In the genomic region with DNA sequence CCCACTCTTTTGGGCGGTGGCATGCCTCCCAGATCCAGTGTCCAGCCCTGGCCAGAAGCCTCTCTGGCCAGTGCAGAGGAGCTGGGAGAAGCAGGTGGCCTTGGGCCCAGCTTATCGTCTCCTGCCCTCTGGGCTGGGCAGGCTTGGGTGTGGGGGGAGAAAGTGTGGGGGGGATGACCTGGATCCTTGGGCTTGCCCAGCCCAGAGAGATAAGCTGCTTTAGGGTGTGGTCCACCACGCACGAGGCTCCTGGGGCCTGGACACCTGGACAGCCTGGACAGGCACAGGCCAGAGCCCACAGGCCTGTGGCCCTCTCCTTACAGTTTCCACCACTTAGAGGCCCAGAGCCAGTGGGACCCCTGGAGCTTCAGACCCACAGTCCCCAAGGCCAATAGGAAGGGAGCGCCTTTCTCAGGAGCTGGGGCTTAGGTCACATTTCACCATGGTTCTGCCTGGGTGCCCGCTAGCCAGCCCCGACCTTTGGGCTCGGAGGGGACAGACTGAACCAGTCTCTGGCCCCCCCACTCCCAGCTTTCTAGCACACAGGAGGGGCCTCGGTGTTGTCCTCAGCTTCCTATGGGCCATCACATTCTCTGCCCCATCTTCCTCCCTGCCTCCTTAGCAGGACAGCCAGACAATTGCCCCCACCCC, we compare ENCODE assay signal across 1 cellular context.
TF ChIP-seq lines count a peak whose summit lies in the region.

No MANE protein-coding gene starts in this region.

TF ChIP-seq in K562, 482 proteins besides CTCF, POLR2A, EP300 and RAD21 (continued from another document and continues in another):
- TF ChIP-seq, protein P1, sequence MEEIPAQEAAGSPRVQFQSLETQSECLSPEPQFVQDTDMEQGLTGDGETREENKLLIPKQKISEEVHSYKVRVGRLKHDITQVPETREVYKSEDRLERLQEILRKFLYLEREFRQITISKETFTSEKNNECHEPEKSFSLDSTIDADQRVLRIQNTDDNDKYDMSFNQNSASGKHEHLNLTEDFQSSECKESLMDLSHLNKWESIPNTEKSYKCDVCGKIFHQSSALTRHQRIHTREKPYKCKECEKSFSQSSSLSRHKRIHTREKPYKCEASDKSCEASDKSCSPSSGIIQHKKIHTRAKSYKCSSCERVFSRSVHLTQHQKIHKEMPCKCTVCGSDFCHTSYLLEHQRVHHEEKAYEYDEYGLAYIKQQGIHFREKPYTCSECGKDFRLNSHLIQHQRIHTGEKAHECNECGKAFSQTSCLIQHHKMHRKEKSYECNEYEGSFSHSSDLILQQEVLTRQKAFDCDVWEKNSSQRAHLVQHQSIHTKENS (CRISPR knock-in tag; IDR thresholded peaks at IDR 0.05), result no peak
- TF ChIP-seq EWSR1 (IDR thresholded peaks at IDR 0.05; ENCODE audit: borderline replicate concordance, low read depth, partially characterized antibody) (no peak), DDX20 (tag; IDR thresholded peaks at IDR 0.05; ENCODE audit: low read depth) (no peak), RBBP5 (IDR thresholded peaks at IDR 0.05; ENCODE audit: borderline replicate concordance, insufficient read depth, low read length, poor library complexity, severe bottlenecking) (peak; percentile 12), HDAC8 (tag; IDR thresholded peaks at IDR 0.05) (no peak), ZNF586 (CRISPR knock-in tag; conservative IDR thresholded peaks at IDR 0.05) (no peak), RBM15 (IDR thresholded peaks at IDR 0.05; ENCODE audit: insufficient read depth, low read length) (no peak), FOXJ2 (tag; IDR thresholded peaks at IDR 0.05) (no peak), PHF21A (IDR thresholded peaks at IDR 0.05; ENCODE audit: borderline replicate concordance, low read depth) (no peak), ZNF316 (IDR thresholded peaks at IDR 0.05) (no peak), PTTG1 (tag; IDR thresholded peaks at IDR 0.05; ENCODE audit: low read depth) (no peak), GABPB1 (CRISPR knock-in tag; IDR thresholded peaks at IDR 0.05) (no peak), FOXJ3 (CRISPR knock-in tag; IDR thresholded peaks at IDR 0.05) (no peak), NR2F6 (CRISPR knock-in tag; IDR thresholded peaks at IDR 0.05) (no peak), KAT8 (IDR thresholded peaks at IDR 0.05; ENCODE audit: low read depth) (no peak), CXXC5 (CRISPR knock-in tag; IDR thresholded peaks at IDR 0.05) (peak; percentile 68), NR1H2 (CRISPR knock-in tag; IDR thresholded peaks at IDR 0.05) (no peak), NFIC (IDR thresholded peaks at IDR 0.05) (peak; percentile 65), U2AF2 (optimal IDR thresholded peaks at IDR 0.05; ENCODE audit: low read depth, low read length) (no peak), SIX5 (IDR thresholded peaks at IDR 0.05; ENCODE audit: borderline replicate concordance in 1 of 2, insufficient read depth in 1 of 2, low read depth in 1 of 2, low read length in 2 of 2) (no peak), ZNF780A (CRISPR knock-in tag; IDR thresholded peaks at IDR 0.05) (no peak), BHLHE40 (IDR thresholded peaks at IDR 0.05; ENCODE audit: low read length) (peak; percentile 73), MBD2 (IDR thresholded peaks at IDR 0.05; ENCODE audit: borderline replicate concordance, low read depth) (no peak), CBFA2T2 (conservative IDR thresholded peaks at IDR 0.05) (peak; percentile 92), TOE1 (IDR thresholded peaks at IDR 0.05; ENCODE audit: borderline replicate concordance) (no peak), TOE1 (CRISPR knock-in tag; IDR thresholded peaks at IDR 0.05; ENCODE audit: borderline replicate concordance, low read depth) (no peak), ATF1 (CRISPR knock-in tag; IDR thresholded peaks at IDR 0.05) (no peak), ATF1 (tag; IDR thresholded peaks at IDR 0.05) (no peak), BRCA1 (IDR thresholded peaks at IDR 0.05) (no peak), BRCA1 (CRISPR knock-in tag; IDR thresholded peaks at IDR 0.05) (no peak), PRMT5 (CRISPR knock-in tag; IDR thresholded peaks at IDR 0.05) (no peak), ARNT (IDR thresholded peaks at IDR 0.05) (no peak), ZNF551 (CRISPR knock-in tag; IDR thresholded peaks at IDR 0.05) (no peak), CBX5 (IDR thresholded peaks at IDR 0.05; ENCODE audit: borderline replicate concordance, low read depth) (no peak), ZFPM2 (CRISPR knock-in tag; IDR thresholded peaks at IDR 0.05) (no peak), SETDB1 (IDR thresholded peaks at IDR 0.05; ENCODE audit: low read length) (no peak), NELFE (IDR thresholded peaks at IDR 0.05; ENCODE audit: insufficient read depth, insufficient read length) (no peak)
- TF ChIP-seq, protein P2, sequence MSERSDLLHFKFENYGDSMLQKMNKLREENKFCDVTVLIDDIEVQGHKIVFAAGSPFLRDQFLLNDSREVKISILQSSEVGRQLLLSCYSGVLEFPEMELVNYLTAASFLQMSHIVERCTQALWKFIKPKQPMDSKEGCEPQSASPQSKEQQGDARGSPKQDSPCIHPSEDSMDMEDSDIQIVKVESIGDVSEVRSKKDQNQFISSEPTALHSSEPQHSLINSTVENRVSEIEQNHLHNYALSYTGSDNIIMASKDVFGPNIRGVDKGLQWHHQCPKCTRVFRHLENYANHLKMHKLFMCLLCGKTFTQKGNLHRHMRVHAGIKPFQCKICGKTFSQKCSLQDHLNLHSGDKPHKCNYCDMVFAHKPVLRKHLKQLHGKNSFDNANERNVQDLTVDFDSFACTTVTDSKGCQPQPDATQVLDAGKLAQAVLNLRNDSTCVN (CRISPR knock-in tag; IDR thresholded peaks at IDR 0.05), result no peak
- TF ChIP-seq, protein P3, sequence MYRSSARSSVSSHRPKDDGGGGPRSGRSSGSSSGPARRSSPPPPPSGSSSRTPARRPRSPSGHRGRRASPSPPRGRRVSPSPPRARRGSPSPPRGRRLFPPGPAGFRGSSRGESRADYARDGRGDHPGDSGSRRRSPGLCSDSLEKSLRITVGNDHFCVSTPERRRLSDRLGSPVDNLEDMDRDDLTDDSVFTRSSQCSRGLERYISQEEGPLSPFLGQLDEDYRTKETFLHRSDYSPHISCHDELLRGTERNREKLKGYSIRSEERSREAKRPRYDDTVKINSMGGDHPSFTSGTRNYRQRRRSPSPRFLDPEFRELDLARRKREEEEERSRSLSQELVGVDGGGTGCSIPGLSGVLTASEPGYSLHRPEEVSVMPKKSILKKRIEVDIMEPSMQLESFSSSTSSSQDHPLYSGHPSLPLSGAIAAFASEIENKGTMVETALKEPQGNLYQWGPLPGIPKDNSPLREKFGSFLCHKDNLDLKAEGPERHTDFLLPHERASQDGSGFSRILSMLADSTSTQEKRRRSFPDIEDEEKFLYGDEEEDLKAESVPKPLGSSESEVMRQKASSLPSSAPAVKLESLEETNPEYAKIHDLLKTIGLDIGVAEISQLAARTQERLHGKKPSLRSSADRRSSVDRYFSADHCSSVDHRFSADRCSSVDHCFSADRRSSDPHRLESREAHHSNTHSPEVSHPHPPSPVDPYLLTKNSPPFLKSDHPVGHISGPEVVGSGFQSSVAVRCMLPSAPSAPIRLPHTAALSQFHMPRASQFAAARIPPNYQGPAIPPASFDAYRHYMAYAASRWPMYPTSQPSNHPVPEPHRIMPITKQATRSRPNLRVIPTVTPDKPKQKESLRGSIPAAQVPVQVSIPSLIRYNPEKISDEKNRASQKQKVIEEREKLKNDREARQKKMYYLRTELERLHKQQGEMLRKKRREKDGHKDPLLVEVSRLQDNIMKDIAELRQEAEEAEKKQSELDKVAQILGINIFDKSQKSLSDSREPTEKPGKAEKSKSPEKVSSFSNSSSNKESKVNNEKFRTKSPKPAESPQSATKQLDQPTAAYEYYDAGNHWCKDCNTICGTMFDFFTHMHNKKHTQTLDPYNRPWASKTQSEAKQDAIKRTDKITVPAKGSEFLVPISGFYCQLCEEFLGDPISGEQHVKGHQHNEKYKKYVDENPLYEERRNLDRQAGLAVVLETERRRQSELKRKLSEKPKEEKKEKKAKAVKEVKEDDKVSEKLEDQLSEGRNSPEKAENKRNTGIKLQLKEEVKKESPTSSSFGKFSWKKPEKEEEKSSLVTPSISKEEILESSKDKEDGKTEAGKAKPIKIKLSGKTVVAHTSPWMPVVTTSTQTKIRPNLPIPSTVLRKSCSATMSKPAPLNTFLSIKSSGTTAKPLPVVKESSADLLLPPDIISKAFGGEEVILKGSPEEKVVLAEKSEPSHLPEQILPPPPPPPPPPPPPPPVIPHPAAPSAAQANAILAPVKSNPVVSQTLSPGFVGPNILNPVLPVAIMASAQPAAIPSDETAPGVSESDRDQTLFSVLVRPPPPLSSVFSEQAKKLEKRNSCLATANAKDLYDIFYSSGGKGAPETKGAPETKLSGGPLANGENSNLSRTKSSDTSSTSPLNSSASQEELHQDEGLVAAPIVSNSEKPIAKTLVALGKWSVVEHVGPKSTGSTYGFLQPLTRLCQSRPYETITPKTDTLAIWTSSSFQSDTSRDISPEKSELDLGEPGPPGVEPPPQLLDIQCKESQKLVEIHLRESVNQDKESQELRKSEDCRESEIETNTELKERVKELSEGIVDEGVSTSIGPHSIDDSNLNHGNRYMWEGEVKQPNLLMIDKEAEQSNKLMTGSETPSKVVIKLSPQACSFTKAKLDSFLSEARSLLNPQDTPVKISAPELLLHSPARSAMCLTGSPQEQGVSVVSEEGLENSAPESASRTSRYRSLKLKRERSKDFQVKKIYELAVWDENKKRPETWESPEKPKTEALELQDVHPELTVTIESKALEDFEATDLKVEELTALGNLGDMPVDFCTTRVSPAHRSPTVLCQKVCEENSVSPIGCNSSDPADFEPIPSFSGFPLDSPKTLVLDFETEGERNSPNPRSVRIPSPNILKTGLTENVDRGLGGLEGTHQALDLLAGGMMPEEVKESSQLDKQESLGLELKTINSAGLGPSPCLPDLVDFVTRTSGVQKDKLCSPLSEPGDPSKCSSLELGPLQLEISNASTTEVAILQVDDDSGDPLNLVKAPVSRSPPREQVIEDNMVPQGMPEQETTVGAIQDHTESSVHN (IDR thresholded peaks at IDR 0.05; ENCODE audit: borderline replicate concordance in 1 of 2, low read depth in 1 of 2), result no peak
- TF ChIP-seq, protein P4, sequence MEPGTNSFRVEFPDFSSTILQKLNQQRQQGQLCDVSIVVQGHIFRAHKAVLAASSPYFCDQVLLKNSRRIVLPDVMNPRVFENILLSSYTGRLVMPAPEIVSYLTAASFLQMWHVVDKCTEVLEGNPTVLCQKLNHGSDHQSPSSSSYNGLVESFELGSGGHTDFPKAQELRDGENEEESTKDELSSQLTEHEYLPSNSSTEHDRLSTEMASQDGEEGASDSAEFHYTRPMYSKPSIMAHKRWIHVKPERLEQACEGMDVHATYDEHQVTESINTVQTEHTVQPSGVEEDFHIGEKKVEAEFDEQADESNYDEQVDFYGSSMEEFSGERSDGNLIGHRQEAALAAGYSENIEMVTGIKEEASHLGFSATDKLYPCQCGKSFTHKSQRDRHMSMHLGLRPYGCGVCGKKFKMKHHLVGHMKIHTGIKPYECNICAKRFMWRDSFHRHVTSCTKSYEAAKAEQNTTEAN (CRISPR knock-in tag; IDR thresholded peaks at IDR 0.05), result no peak
- TF ChIP-seq, protein P5, sequence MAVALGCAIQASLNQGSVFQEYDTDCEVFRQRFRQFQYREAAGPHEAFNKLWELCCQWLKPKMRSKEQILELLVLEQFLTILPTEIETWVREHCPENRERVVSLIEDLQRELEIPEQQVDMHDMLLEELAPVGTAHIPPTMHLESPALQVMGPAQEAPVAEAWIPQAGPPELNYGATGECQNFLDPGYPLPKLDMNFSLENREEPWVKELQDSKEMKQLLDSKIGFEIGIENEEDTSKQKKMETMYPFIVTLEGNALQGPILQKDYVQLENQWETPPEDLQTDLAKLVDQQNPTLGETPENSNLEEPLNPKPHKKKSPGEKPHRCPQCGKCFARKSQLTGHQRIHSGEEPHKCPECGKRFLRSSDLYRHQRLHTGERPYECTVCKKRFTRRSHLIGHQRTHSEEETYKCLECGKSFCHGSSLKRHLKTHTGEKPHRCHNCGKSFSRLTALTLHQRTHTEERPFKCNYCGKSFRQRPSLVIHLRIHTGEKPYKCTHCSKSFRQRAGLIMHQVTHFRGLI (CRISPR knock-in tag; IDR thresholded peaks at IDR 0.05), result no peak
- TF ChIP-seq, protein P6, sequence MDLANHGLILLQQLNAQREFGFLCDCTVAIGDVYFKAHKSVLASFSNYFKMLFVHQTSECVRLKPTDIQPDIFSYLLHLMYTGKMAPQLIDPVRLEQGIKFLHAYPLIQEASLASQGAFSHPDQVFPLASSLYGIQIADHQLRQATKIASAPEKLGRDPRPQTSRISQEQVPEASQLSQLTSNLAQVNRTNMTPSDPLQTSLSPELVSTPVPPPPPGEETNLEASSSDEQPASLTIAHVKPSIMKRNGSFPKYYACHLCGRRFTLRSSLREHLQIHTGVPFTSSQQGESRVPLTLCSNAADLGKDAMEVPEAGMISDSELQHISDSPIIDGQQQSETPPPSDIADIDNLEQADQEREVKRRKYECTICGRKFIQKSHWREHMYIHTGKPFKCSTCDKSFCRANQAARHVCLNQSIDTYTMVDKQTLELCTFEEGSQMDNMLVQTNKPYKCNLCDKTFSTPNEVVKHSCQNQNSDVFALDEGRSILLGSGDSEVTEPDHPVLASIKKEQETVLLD (IDR thresholded peaks at IDR 0.05), result no peak
- TF ChIP-seq, protein P7, sequence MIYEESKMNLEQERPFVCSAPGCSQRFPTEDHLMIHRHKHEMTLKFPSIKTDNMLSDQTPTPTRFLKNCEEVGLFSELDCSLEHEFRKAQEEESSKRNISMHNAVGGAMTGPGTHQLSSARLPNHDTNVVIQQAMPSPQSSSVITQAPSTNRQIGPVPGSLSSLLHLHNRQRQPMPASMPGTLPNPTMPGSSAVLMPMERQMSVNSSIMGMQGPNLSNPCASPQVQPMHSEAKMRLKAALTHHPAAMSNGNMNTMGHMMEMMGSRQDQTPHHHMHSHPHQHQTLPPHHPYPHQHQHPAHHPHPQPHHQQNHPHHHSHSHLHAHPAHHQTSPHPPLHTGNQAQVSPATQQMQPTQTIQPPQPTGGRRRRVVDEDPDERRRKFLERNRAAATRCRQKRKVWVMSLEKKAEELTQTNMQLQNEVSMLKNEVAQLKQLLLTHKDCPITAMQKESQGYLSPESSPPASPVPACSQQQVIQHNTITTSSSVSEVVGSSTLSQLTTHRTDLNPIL (CRISPR knock-in tag; IDR thresholded peaks at IDR 0.05), result no peak
- TF ChIP-seq, protein P8, sequence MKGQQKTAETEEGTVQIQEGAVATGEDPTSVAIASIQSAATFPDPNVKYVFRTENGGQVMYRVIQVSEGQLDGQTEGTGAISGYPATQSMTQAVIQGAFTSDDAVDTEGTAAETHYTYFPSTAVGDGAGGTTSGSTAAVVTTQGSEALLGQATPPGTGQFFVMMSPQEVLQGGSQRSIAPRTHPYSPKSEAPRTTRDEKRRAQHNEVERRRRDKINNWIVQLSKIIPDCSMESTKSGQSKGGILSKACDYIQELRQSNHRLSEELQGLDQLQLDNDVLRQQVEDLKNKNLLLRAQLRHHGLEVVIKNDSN (CRISPR knock-in tag; IDR thresholded peaks at IDR 0.05), result no peak
- TF ChIP-seq, protein P9, sequence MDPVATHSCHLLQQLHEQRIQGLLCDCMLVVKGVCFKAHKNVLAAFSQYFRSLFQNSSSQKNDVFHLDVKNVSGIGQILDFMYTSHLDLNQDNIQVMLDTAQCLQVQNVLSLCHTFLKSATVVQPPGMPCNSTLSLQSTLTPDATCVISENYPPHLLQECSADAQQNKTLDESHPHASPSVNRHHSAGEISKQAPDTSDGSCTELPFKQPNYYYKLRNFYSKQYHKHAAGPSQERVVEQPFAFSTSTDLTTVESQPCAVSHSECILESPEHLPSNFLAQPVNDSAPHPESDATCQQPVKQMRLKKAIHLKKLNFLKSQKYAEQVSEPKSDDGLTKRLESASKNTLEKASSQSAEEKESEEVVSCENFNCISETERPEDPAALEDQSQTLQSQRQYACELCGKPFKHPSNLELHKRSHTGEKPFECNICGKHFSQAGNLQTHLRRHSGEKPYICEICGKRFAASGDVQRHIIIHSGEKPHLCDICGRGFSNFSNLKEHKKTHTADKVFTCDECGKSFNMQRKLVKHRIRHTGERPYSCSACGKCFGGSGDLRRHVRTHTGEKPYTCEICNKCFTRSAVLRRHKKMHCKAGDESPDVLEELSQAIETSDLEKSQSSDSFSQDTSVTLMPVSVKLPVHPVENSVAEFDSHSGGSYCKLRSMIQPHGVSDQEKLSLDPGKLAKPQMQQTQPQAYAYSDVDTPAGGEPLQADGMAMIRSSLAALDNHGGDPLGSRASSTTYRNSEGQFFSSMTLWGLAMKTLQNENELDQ (CRISPR knock-in tag; IDR thresholded peaks at IDR 0.05; ENCODE audit: borderline replicate concordance), result no peak
